In genomic region chr4:70895405-70895804, GRCh38 we compare ENCODE assay signal across 13 cellular contexts. TPM values are rescaled to one million over a fixed set of nuclear protein-coding genes. Genes with fewer than 3 reads are reported as not detected.
DNase-seq lines count a peak whose midpoint lies in the region; TF ChIP-seq lines count a peak whose summit lies in the region.
"Had no signal": no experiment of that assay in that cellular context is flagged by ENCODE, and none has a peak within 500 bp of the region (broad histone marks: within the 10 kb centered on the region; RNA-seq: fewer than 3 reads in every experiment).

No MANE protein-coding gene starts in this region.

- H3K4me3 ChIP-seq in adipocyte (ENCODE audit: low read length) (no peak overlapping the region), right atrium auricular region (no peak overlapping the region), lower leg skin (ENCODE audit: low read depth, poor library complexity, severe bottlenecking) (no peak overlapping the region)

- WGBS in lower leg skin, 2 donors: 43 to 57% methylated on average over 2 of the region's 2 CpGs

- H3K4me1 ChIP-seq in adipocyte (ENCODE audit: control insufficient read depth, insufficient read depth, low read length): peaks cover 3% of the 10 kb centered on the region
- peaks cover 0 to 18% of the 10 kb centered on the region in 2 donors for H3K4me1 ChIP-seq in right atrium auricular region

- DNase-seq in DMS79 treated with DMSO at 0.1 percent for 48 hours (lab: John Stamatoyannopoulos, UW) (peak; percentile 31), DMS79 (lab: John Stamatoyannopoulos, UW) (no peak), adipocyte (ENCODE audit: low read depth) (peak; percentile 46), right atrium auricular region (ENCODE audit: low spot score) (no peak), superior temporal gyrus (ENCODE audit: extremely low spot score) (peak; percentile 45), lower leg skin (ENCODE audit: low spot score in 2 of 2) (no peak), OCI-M2 (lab: John Stamatoyannopoulos, UW; ENCODE audit: unreplicated experiment) (no peak)
- DNase-seq in activated naive CD4-positive, alpha-beta T cell treated with Interleukin-2 at 50 U/mL for 16 hours: no peak
- DNase-seq: KG1; natural killer cell; NCI-H526; stimulated activated CD4-positive, alpha-beta T cell treated with anti-CD3 and anti-CD28 coated beads, Interleukin-2, amount 100 ng/mL, for 24 hours; T-helper 9 cell had no signal

- H3K27me3 ChIP-seq in adipocyte (replicated peaks; ENCODE audit: control insufficient read depth, insufficient read depth, low read length) (no peaks in the 10 kb centered on the region), right atrium auricular region (no peaks in the 10 kb centered on the region)

- no peak overlapping the region for H3K9ac ChIP-seq in adipocyte (ENCODE audit: low read length)

- intact Hi-C loops in lower leg skin (cut with DNase I; ENCODE audit: low total_unique reads): no loop called here

- H3K27ac ChIP-seq in right atrium auricular region: peak overlapping the region; percentile 38 to 50

- TF ChIP-seq CTCF in right atrium auricular region (IDR thresholded peaks at IDR 0.05): no peak
- no peak for TF ChIP-seq CTCF in lower leg skin (IDR thresholded peaks at IDR 0.05)

- H3K36me3 ChIP-seq in adipocyte (ENCODE audit: control insufficient read depth, insufficient read depth, low read length, severe bottlenecking): no peaks in the 10 kb centered on the region
- H3K36me3 ChIP-seq in right atrium auricular region: no peaks in the 10 kb centered on the region

- TF ChIP-seq POLR2A in lower leg skin (IDR thresholded peaks at IDR 0.05): no peak

- H3K9me3 ChIP-seq in adipocyte (ENCODE audit: control insufficient read depth, low read length) (no peaks in the 10 kb centered on the region), right atrium auricular region (no peaks in the 10 kb centered on the region)

RNA-seq across cellular contexts. Expression of gene MOB1B, which starts 6.8 kb away (rescaled TPM):
- total RNA-seq in right atrium auricular region (10 to 100 TPM in 1 of 2 donors, 1 to 10 TPM in 1; 7.7 to 14.0 TPM), lower leg skin (10 to 100 TPM in 3 of 4 donors, 1 to 10 TPM in 1; 8.6 to 14.6 (median 12.2) TPM)

RNA-seq across cellular contexts. Expression of gene GRSF1, which starts 55.7 kb away (rescaled TPM):
- total RNA-seq in right atrium auricular region: 10 to 100 TPM; 43.2 to 86.5 TPM
- total RNA-seq in lower leg skin: 10 to 100 TPM; 38.6 to 56.9 (median 55.4) TPM

Comparison
In these comparisons a context has a peak if more than half of its experiments do, and no peak if none do; other contexts are left out.
1. DNase-seq: peak in DMS79 treated with DMSO at 0.1 percent for 48 hours (single experiment), adipocyte (single experiment) and superior temporal gyrus (single experiment); none in DMS79 (single experiment), right atrium auricular region (single experiment), lower leg skin (0 of 2), activated naive CD4-positive, alpha-beta T cell treated with Interleukin-2 at 50 U/mL for 16 hours (single experiment) and OCI-M2 (single experiment).